Comparison of ENCODE assay signal across 9 cellular contexts in the genomic region with DNA sequence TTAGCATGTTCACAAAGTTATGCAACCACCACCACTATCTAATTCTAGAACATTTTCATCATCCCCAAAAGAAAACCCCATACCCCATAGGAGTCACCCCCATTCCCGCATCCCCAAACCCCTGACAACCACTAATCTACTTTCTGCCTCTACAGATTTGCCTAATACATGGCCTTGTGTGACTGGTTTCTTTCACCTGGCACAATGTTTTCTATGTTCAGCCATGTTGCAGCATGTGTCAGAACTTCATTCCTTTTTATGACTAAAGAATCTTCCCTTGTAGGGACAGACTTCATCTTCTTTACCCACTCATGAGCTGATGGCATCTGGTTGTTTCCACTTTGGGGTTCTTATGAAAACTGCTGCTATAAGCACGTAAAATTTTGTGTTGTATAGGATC. TPM values are rescaled to one million over a fixed set of nuclear protein-coding genes. Genes with fewer than 3 reads are reported as not detected.
A peak's percentile ranks its signal among the peaks of the same experiment; 100 is the strongest.
DNase-seq lines count a peak whose midpoint lies in the region; ATAC-seq, FAIRE-seq and TF ChIP-seq lines count a peak whose summit lies in the region.
"Had no signal": no experiment of that assay in that cellular context is flagged by ENCODE, and none has a peak within 500 bp of the region (broad histone marks: within the 10 kb centered on the region; RNA-seq: fewer than 3 reads in every experiment).

No MANE protein-coding gene starts in this region.

- TF ChIP-seq POLR2A in suprapubic skin (IDR thresholded peaks at IDR 0.05), result no peak

- TF ChIP-seq CTCF in keratinocyte (optimal IDR thresholded peaks at IDR 0.05 in 1 of 3, IDR thresholded peaks at IDR 0.05 in 1 of 3, conservative IDR thresholded peaks at IDR 0.05 in 1 of 3; ENCODE audit: extremely low read depth in 1 of 3, insufficient read depth in 2 of 3, low read length in 3 of 3) (no peak), suprapubic skin (IDR thresholded peaks at IDR 0.05) (no peak)

- peaks cover 93% of the 10 kb centered on the region for H3K4me1 Mint-ChIP-seq in activated CD8-positive, alpha-beta memory T cell treated with anti-CD3 and anti-CD28 coated beads, Interleukin-2, amount 10 ng/mL, durations not matched to agents 7 days and 5 days
- H3K4me1 Mint-ChIP-seq in activated CD8-positive, alpha-beta T cell treated with anti-CD3 and anti-CD28 coated beads, Interleukin-2, amount 10 ng/mL, durations not matched to agents 7 days and 5 days (ENCODE audit: low read depth), result peaks cover 94% of the 10 kb centered on the region

- H3K4me1 ChIP-seq in keratinocyte (ENCODE audit: control insufficient read depth, extremely low read depth, insufficient read depth, low read length) (peaks cover 25% of the 10 kb centered on the region), suprapubic skin (peaks cover 59% of the 10 kb centered on the region)

- H3K4me3 ChIP-seq in keratinocyte (ENCODE audit: control insufficient read depth in 2 of 3, extremely low read depth in 1 of 3, insufficient read depth in 2 of 3, low read depth in 1 of 3, low read length in 3 of 3), result no peak overlapping the region
- peak overlapping the region; percentile 11 for H3K4me3 ChIP-seq in suprapubic skin

- H3K27ac Mint-ChIP-seq in activated CD8-positive, alpha-beta memory T cell treated with anti-CD3 and anti-CD28 coated beads, Interleukin-2, amount 10 ng/mL, durations not matched to agents 7 days and 5 days, result peak overlapping the region; percentile 89
- H3K27ac Mint-ChIP-seq in activated CD8-positive, alpha-beta T cell treated with anti-CD3 and anti-CD28 coated beads, Interleukin-2, amount 10 ng/mL, durations not matched to agents 7 days and 5 days, result peak overlapping the region; percentile 86

- no peaks in the 10 kb centered on the region for H3K27me3 ChIP-seq in keratinocyte (ENCODE audit: control insufficient read depth, extremely low read depth, insufficient read depth, low read length)
- no peaks in the 10 kb centered on the region for H3K27me3 ChIP-seq in suprapubic skin

- H3K36me3 Mint-ChIP-seq in activated CD8-positive, alpha-beta memory T cell treated with anti-CD3 and anti-CD28 coated beads, Interleukin-2, amount 10 ng/mL, durations not matched to agents 7 days and 5 days, result peaks cover 16% of the 10 kb centered on the region
- peaks cover 37% of the 10 kb centered on the region for H3K36me3 Mint-ChIP-seq in activated CD8-positive, alpha-beta T cell treated with anti-CD3 and anti-CD28 coated beads, Interleukin-2, amount 10 ng/mL, durations not matched to agents 7 days and 5 days (ENCODE audit: low read depth)

- dilution Hi-C loops in keratinocyte (cut with MboI; ENCODE audit: extremely low pct_ligation_motif_present, low sequenced_read_pairs), result no loop called here

- peak overlapping the region; percentile 81 for H3K4me2 ChIP-seq in keratinocyte (ENCODE audit: control insufficient read depth, extremely low read depth, insufficient read depth, low read depth, low read length)

- H3K27ac ChIP-seq in keratinocyte (ENCODE audit: control insufficient read depth, insufficient read depth, low read length) (peak overlapping the region; percentile 93), suprapubic skin (peak overlapping the region; percentile 76)

- FAIRE-seq in keratinocyte (lab: Jason Lieb, UNC), result no peak

- H3K79me2 ChIP-seq in keratinocyte (ENCODE audit: control insufficient read depth, insufficient read depth, low read length), result peaks cover 58% of the 10 kb centered on the region

- H3K9me3 ChIP-seq in keratinocyte (ENCODE audit: control insufficient read depth, low read depth, low read length) (no peaks in the 10 kb centered on the region), suprapubic skin (no peaks in the 10 kb centered on the region)
- H3K9me3 ChIP-seq: thoracic aorta had no signal

- H4K20me1 ChIP-seq in keratinocyte (ENCODE audit: control insufficient read depth, extremely low read depth, insufficient read depth, low read length), result no peaks in the 10 kb centered on the region

- H3K9me1 ChIP-seq in keratinocyte (ENCODE audit: control insufficient read depth, extremely low read depth, insufficient read depth, low read length), result peaks cover 2% of the 10 kb centered on the region

- POLR2A ChIA-PET in activated CD8-positive, alpha-beta T cell treated with anti-CD3 and anti-CD28 coated beads, Interleukin-2, amount 10 ng/mL, durations not matched to agents 7 days and 5 days (lab: Charles Lee), result interaction anchor here (0.7 to 4.0 kb wide), 9 partner anchors 10 to 33 kb away, joined by 3 to 39 read pairs (median 7); a partner anchor contains a TSS

- H3K36me3 ChIP-seq in keratinocyte (ENCODE audit: control insufficient read depth in 2 of 2, extremely low read depth in 1 of 2, insufficient read depth in 2 of 2, low read length in 2 of 2) (no peaks in the 10 kb centered on the region), suprapubic skin (no peaks in the 10 kb centered on the region)
- H3K36me3 ChIP-seq: thoracic aorta had no signal

- peak overlapping the region; percentile 58 for H3K9ac ChIP-seq in keratinocyte (ENCODE audit: control insufficient read depth, extremely low read depth, insufficient read depth, low read length)

- CTCF ChIA-PET in activated CD8-positive, alpha-beta memory T cell treated with anti-CD3 and anti-CD28 coated beads, Interleukin-2, amount 10 ng/mL, durations not matched to agents 7 days and 5 days (lab: Charles Lee), result interaction anchor here (0.7 to 5.0 kb wide), 13 partner anchors 10 to 72 kb away, joined by 3 to 35 read pairs (median 4); no protein-coding TSS in a partner anchor
- CTCF ChIA-PET in activated CD8-positive, alpha-beta T cell treated with anti-CD3 and anti-CD28 coated beads, Interleukin-2, amount 10 ng/mL, durations not matched to agents 7 days and 5 days (lab: Charles Lee), result interaction anchor here (0.7 to 3.2 kb wide), 14 partner anchors 11 to 496 kb away, joined by 3 to 35 read pairs (median 8); no protein-coding TSS in a partner anchor

- DNase-seq in activated CD8-positive, alpha-beta memory T cell treated with anti-CD3 and anti-CD28 coated beads, Interleukin-2, amount 10 ng/mL, durations not matched to agents 7 days and 5 days, result no peak
- DNase-seq in activated CD8-positive, alpha-beta memory T cell treated with anti-CD3 and anti-CD28 coated beads, Interleukin-2, amount 50 U/mL, for 48 hours, result no peak
- DNase-seq in activated CD8-positive, alpha-beta T cell treated with anti-CD3 and anti-CD28 coated beads, Interleukin-2, amount 10 ng/mL, durations not matched to agents 7 days and 5 days, result no peak
- DNase-seq in keratinocyte (ENCODE audit: low read depth, low spot score), result no peak
- DNase-seq in suprapubic skin (ENCODE audit: low spot score in 2 of 2), result no peak

- no peaks in the 10 kb centered on the region for H3K9me3 Mint-ChIP-seq in activated CD8-positive, alpha-beta memory T cell treated with anti-CD3 and anti-CD28 coated beads, Interleukin-2, amount 10 ng/mL, durations not matched to agents 7 days and 5 days (ENCODE audit: low read depth)
- no peaks in the 10 kb centered on the region for H3K9me3 Mint-ChIP-seq in activated CD8-positive, alpha-beta T cell treated with anti-CD3 and anti-CD28 coated beads, Interleukin-2, amount 10 ng/mL, durations not matched to agents 7 days and 5 days (ENCODE audit: insufficient read depth)

- H2AFZ ChIP-seq in keratinocyte (ENCODE audit: control insufficient read depth, low read length), result no peak overlapping the region

- no peak for TF ChIP-seq EP300 in suprapubic skin (IDR thresholded peaks at IDR 0.05)

- peak; percentile 9 for ATAC-seq in activated CD8-positive, alpha-beta memory T cell treated with anti-CD3 and anti-CD28 coated beads, Interleukin-2, amount 10 ng/mL, durations not matched to agents 7 days and 5 days
- ATAC-seq in activated CD8-positive, alpha-beta T cell treated with anti-CD3 and anti-CD28 coated beads, Interleukin-2, amount 10 ng/mL, durations not matched to agents 7 days and 5 days, result peak; percentile 4
- no peak for ATAC-seq in GM19328 (IDR thresholded peaks at IDR 0.05; ENCODE audit: unreplicated experiment)
- no peak for ATAC-seq in HG03095 (IDR thresholded peaks at IDR 0.05; ENCODE audit: unreplicated experiment)
- ATAC-seq in HG02571 (IDR thresholded peaks at IDR 0.05; ENCODE audit: unreplicated experiment), result no peak

- no peaks in the 10 kb centered on the region for H3K27me3 Mint-ChIP-seq in activated CD8-positive, alpha-beta memory T cell treated with anti-CD3 and anti-CD28 coated beads, Interleukin-2, amount 10 ng/mL, durations not matched to agents 7 days and 5 days
- no peaks in the 10 kb centered on the region for H3K27me3 Mint-ChIP-seq in activated CD8-positive, alpha-beta T cell treated with anti-CD3 and anti-CD28 coated beads, Interleukin-2, amount 10 ng/mL, durations not matched to agents 7 days and 5 days (ENCODE audit: low read depth)

- H3K4me3 Mint-ChIP-seq in activated CD8-positive, alpha-beta memory T cell treated with anti-CD3 and anti-CD28 coated beads, Interleukin-2, amount 10 ng/mL, durations not matched to agents 7 days and 5 days, result no peak overlapping the region
- peak overlapping the region; percentile 65 for H3K4me3 Mint-ChIP-seq in activated CD8-positive, alpha-beta T cell treated with anti-CD3 and anti-CD28 coated beads, Interleukin-2, amount 10 ng/mL, durations not matched to agents 7 days and 5 days

- 57% methylated on average over 2 of the region's 2 CpGs for WGBS in suprapubic skin

RNA-seq across cellular contexts. Expression of a gene that starts 34.6 kb away (rescaled TPM):
- 100 to 1,000 TPM; 151 to 156 TPM for total RNA-seq in activated CD8-positive, alpha-beta memory T cell treated with anti-CD3 and anti-CD28 coated beads, Interleukin-2, amount 10 ng/mL, durations not matched to agents 7 days and 5 days
- 100 to 1,000 TPM; 137 to 138 TPM for total RNA-seq in activated CD8-positive, alpha-beta T cell treated with anti-CD3 and anti-CD28 coated beads, Interleukin-2, amount 10 ng/mL, durations not matched to agents 7 days and 5 days
- 27.7 to 28.3 TPM (median 28.2 TPM) in 3 replicates for polyA plus RNA-seq in keratinocyte
- 98.7 TPM for polyA plus RNA-seq in keratinocyte (2011; ENCODE audit: low read depth)
- polyA plus RNA-seq in keratinocyte (2011; cell fraction: cytosol; rRNA removed), result 21.0 and 24.8 TPM in 2 replicates
- 105 and 110 TPM in 2 replicates for polyA plus RNA-seq in keratinocyte (2011; cell fraction: nucleus; rRNA removed)
- 22.2 and 26.4 TPM in 2 replicates for polyA plus RNA-seq in keratinocyte (2012; ENCODE audit: low replicate concordance)
- 23.2 to 43.0 TPM (median 23.9 TPM) in 3 replicates for polyA minus RNA-seq in keratinocyte
- polyA minus RNA-seq in keratinocyte (2011; cell fraction: cytosol; rRNA and poly(A)+ RNA removed), result 20.5 TPM
- polyA minus RNA-seq in keratinocyte (2011; cell fraction: nucleus; rRNA and poly(A)+ RNA removed), result 34.0 and 50.7 TPM in 2 replicates
- 10 to 100 TPM; 57.6 to 88.6 (median 74.9) TPM for total RNA-seq in suprapubic skin

Comparison
In these comparisons a context has a peak if more than half of its experiments do, and no peak if none do; other contexts are left out.
1. ATAC-seq: peak in activated CD8-positive, alpha-beta memory T cell treated with anti-CD3 and anti-CD28 coated beads, Interleukin-2, amount 10 ng/mL, durations not matched to agents 7 days and 5 days (single experiment) and activated CD8-positive, alpha-beta T cell treated with anti-CD3 and anti-CD28 coated beads, Interleukin-2, amount 10 ng/mL, durations not matched to agents 7 days and 5 days (single experiment); none in GM19328 (single experiment), HG03095 (single experiment) and HG02571 (single experiment).